ENCODE assay signal across 1 cellular context in genomic region chr2:62398295-62398855, GRCh38.
TF ChIP-seq lines count a peak whose summit lies in the region.

No MANE protein-coding gene starts in this region.

TF ChIP-seq in GM12878, 131 proteins besides CTCF, POLR2A, EP300 and RAD21 (continued from another document):
- TF ChIP-seq, protein P1, sequence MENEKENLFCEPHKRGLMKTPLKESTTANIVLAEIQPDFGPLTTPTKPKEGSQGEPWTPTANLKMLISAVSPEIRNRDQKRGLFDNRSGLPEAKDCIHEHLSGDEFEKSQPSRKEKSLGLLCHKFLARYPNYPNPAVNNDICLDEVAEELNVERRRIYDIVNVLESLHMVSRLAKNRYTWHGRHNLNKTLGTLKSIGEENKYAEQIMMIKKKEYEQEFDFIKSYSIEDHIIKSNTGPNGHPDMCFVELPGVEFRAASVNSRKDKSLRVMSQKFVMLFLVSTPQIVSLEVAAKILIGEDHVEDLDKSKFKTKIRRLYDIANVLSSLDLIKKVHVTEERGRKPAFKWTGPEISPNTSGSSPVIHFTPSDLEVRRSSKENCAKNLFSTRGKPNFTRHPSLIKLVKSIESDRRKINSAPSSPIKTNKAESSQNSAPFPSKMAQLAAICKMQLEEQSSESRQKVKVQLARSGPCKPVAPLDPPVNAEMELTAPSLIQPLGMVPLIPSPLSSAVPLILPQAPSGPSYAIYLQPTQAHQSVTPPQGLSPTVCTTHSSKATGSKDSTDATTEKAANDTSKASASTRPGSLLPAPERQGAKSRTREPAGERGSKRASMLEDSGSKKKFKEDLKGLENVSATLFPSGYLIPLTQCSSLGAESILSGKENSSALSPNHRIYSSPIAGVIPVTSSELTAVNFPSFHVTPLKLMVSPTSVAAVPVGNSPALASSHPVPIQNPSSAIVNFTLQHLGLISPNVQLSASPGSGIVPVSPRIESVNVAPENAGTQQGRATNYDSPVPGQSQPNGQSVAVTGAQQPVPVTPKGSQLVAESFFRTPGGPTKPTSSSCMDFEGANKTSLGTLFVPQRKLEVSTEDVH (IDR thresholded peaks at IDR 0.05; ENCODE audit: low read depth, partially characterized antibody), result no peak
- TF ChIP-seq IKZF1 (conservative IDR thresholded peaks at IDR 0.05) (peak; percentile 41), SMAD1 (IDR thresholded peaks at IDR 0.05; ENCODE audit: low read depth, partially characterized antibody) (no peak), NFYA (IDR thresholded peaks at IDR 0.05; ENCODE audit: borderline replicate concordance, low read depth, low read length) (no peak), PAX5 (IDR thresholded peaks at IDR 0.05; ENCODE audit: borderline replicate concordance, low read depth, low read length) (no peak), TBL1XR1 (IDR thresholded peaks at IDR 0.05; ENCODE audit: low read depth, low read length) (no peak), MEF2A (IDR thresholded peaks at IDR 0.05; ENCODE audit: insufficient read depth, low read depth, low read length) (0 out of 2 replicates have a peak, but pooled peaks have one; percentile 31), NR2C1 (IDR thresholded peaks at IDR 0.05) (no peak), IKZF2 (IDR thresholded peaks at IDR 0.05) (peak in 1 of 2 experiments; percentile 27; a peak in 1 of 4 replicates)
